ENCODE assay signal across 9 cellular contexts in genomic region chr22:39598017-39598965, GRCh38. TPM values are rescaled to one million over a fixed set of nuclear protein-coding genes. Genes with fewer than 3 reads are reported as not detected.
DNase-seq lines count a peak whose midpoint lies in the region; ATAC-seq, FAIRE-seq and TF ChIP-seq lines count a peak whose summit lies in the region.
"Had no signal": no experiment of that assay in that cellular context is flagged by ENCODE, and none has a peak within 500 bp of the region (broad histone marks: within the 10 kb centered on the region; RNA-seq: fewer than 3 reads in every experiment).

No MANE protein-coding gene starts in this region.

- H3K9me3 ChIP-seq in Peyer's patch (no peaks in the 10 kb centered on the region), testis (no peaks in the 10 kb centered on the region)

- ATAC-seq in activated naive CD4-positive, alpha-beta T cell treated with anti-CD3 and anti-CD28 coated beads, Interleukin-2, amount 50 U/mL, for 72 hours, result peak; percentile 60 to 84
- ATAC-seq in memory B cell (ENCODE audit: low read depth), result peak; percentile 25

- H3K4me1 Mint-ChIP-seq in memory B cell, result peaks cover 34% of the 10 kb centered on the region

- H3K27ac ChIP-seq in Peyer's patch (peak overlapping the region in 1 of 4 donors; percentile 35), testis (no peak overlapping the region)

- WGBS in testis, 2 donors, result 28 to 40% methylated on average over 19 to 34 of the region's 36 CpGs

- no peak for TF ChIP-seq POLR2A in Peyer's patch (IDR thresholded peaks at IDR 0.05)
- no peak for TF ChIP-seq POLR2A in testis (IDR thresholded peaks at IDR 0.05)

- peaks cover 19% of the 10 kb centered on the region for H3K27me3 Mint-ChIP-seq in memory B cell

- no peak overlapping the region for H3K27ac Mint-ChIP-seq in activated naive CD4-positive, alpha-beta T cell treated with anti-CD3 and anti-CD28 coated beads, Interleukin-2, amount 50 U/mL, for 72 hours
- peak overlapping the region; percentile 11 for H3K27ac Mint-ChIP-seq in memory B cell
- H3K27ac Mint-ChIP-seq: dendritic cell treated with granulocyte-macrophage colony-stimulating factor and Interleukin-4, amounts not matched to agents 40 ng/mL and 50 ng/mL, for 4 days had no signal

- H3K27me3 ChIP-seq in Peyer's patch, result no peaks in the 10 kb centered on the region
- H3K27me3 ChIP-seq in testis, result no peaks in the 10 kb centered on the region

- peaks cover 0 to 4% of the 10 kb centered on the region in 2 donors for H3K36me3 Mint-ChIP-seq in activated naive CD4-positive, alpha-beta T cell treated with anti-CD3 and anti-CD28 coated beads, Interleukin-2, amount 50 U/mL, for 72 hours
- H3K36me3 Mint-ChIP-seq in memory B cell, result peaks cover 9% of the 10 kb centered on the region

- H3K4me1 ChIP-seq in Peyer's patch (peaks cover 0 to 11% (median 2%) of the 10 kb centered on the region in 4 donors), testis (peaks cover 2% of the 10 kb centered on the region)

- intact Hi-C loops in testis (cut with DNase I; ENCODE audit: low total_unique reads), result no loop called here

- H3K36me3 ChIP-seq in Peyer's patch (no peaks in the 10 kb centered on the region), testis (ENCODE audit: low read depth, missing control alignments) (no peaks in the 10 kb centered on the region)

- DNase-seq in DMS153 (lab: John Stamatoyannopoulos, UW), result peak; percentile 31
- DNase-seq in Peyer's patch, result peak; percentile 80 to 93 (median 91)
- peak in 1 of 2 donors; percentile 78 for DNase-seq in activated naive CD4-positive, alpha-beta T cell treated with anti-CD3 and anti-CD28 coated beads, Interleukin-2, amount 50 U/mL, for 72 hours (ENCODE audit: low spot score in 2 of 2)
- peak; percentile 40 to 43 for DNase-seq in memory B cell (ENCODE audit: low spot score in 2 of 2)
- peak; percentile 69 for DNase-seq in testis
- no peak for DNase-seq in frontal cortex (ENCODE audit: low spot score in 2 of 2)
- DNase-seq in NCI-H510A treated with DMSO at 0.1 percent for 48 hours (lab: John Stamatoyannopoulos, UW), result no peak
- DNase-seq in SHP77 (lab: John Stamatoyannopoulos, UW), result no peak

- no peak for FAIRE-seq in frontal cortex (lab: Jason Lieb, UNC)

- TF ChIP-seq CTCF in Peyer's patch (IDR thresholded peaks at IDR 0.05), result peak in 3 of 6 experiments; percentile 36 to 57 (median 52)
- no peak for TF ChIP-seq CTCF in testis (IDR thresholded peaks at IDR 0.05)

- H3K9me3 Mint-ChIP-seq in activated naive CD4-positive, alpha-beta T cell treated with anti-CD3 and anti-CD28 coated beads, Interleukin-2, amount 50 U/mL, for 72 hours, result peaks cover 0 to 8% of the 10 kb centered on the region in 2 donors
- peaks cover 5% of the 10 kb centered on the region for H3K9me3 Mint-ChIP-seq in memory B cell
- H3K9me3 Mint-ChIP-seq: dendritic cell treated with granulocyte-macrophage colony-stimulating factor and Interleukin-4, amounts not matched to agents 40 ng/mL and 50 ng/mL, for 4 days had no signal

- H3K4me3 ChIP-seq in Peyer's patch (no peak overlapping the region), testis (no peak overlapping the region)

- H3K4me3 Mint-ChIP-seq in memory B cell, result peak overlapping the region; percentile 24
- H3K4me3 Mint-ChIP-seq: dendritic cell treated with granulocyte-macrophage colony-stimulating factor and Interleukin-4, amounts not matched to agents 40 ng/mL and 50 ng/mL, for 4 days had no signal

RNA-seq across cellular contexts. Expression of gene CACNA1I, which starts 27.7 kb away (rescaled TPM):
- total RNA-seq in Peyer's patch (1 to 10 TPM in 3 of 4 donors, under 1 TPM in 1; 0.95 to 6.6 (median 1.6) TPM), testis (1 to 10 TPM; 1.7 to 2.0 TPM), frontal cortex (5.3 TPM)
- total RNA-seq in activated naive CD4-positive, alpha-beta T cell treated with anti-CD3 and anti-CD28 coated beads, Interleukin-2, amount 50 U/mL, for 72 hours, result 1 to 10 TPM in 1 of 2 donors, under 1 TPM in 1; 0.27 to 1.4 TPM
- polyA plus RNA-seq in testis (ENCODE audit: insufficient read depth, low read depth, low replicate concordance), result 1.3 TPM

Comparison
In these comparisons a context has a peak if more than half of its experiments do, and no peak if none do; other contexts are left out.
1. DNase-seq: peak in DMS153 (single experiment), Peyer's patch (3 of 3), memory B cell (2 of 2) and testis (single experiment); none in frontal cortex (0 of 2), NCI-H510A treated with DMSO at 0.1 percent for 48 hours (single experiment) and SHP77 (0 of 2).